In genomic region chr3:170517251-170517945, GRCh38 we compare ENCODE assay signal across 31 cellular contexts.
DNase-seq lines count a peak whose midpoint lies in the region; ATAC-seq and TF ChIP-seq lines count a peak whose summit lies in the region.
"Had no signal": no experiment of that assay in that cellular context is flagged by ENCODE, and none has a peak within 500 bp of the region (broad histone marks: within the 10 kb centered on the region; RNA-seq: fewer than 3 reads in every experiment).

No MANE protein-coding gene starts in this region.

- BruUV-seq in mammary epithelial cell (replicated peaks; lab: Mats Ljungman, UMichigan) (no TSS peak), MCF 10A (replicated peaks; lab: Mats Ljungman, UMichigan) (no TSS peak)

- H3K4me1 Mint-ChIP-seq in MCF 10A (ENCODE audit: insufficient read depth, unreplicated experiment): peaks cover 6% of the 10 kb centered on the region
- no peaks in the 10 kb centered on the region for H3K4me1 Mint-ChIP-seq in T-helper 17 cell
- no peaks in the 10 kb centered on the region for H3K4me1 Mint-ChIP-seq in activated CD4-positive, alpha-beta T cell treated with anti-CD3 and anti-CD28 coated beads for 36 hours
- H3K4me1 Mint-ChIP-seq: activated naive CD4-positive, alpha-beta T cell treated with anti-CD3 and anti-CD28 coated beads, Interleukin-2, amount 50 U/mL, for 24 hours had no signal

- no peak overlapping the region for H2AFZ ChIP-seq in mammary epithelial cell (ENCODE audit: low read depth, low read length)
- H2AFZ ChIP-seq: neural progenitor cell, parathyroid adenoma had no signal

- H3K27me3 ChIP-seq in mammary epithelial cell (ENCODE audit: insufficient read depth, low read length): peaks cover 2% of the 10 kb centered on the region
- H3K27me3 ChIP-seq: ascending aorta, cardiac muscle cell, colonic mucosa, neural progenitor cell, right atrium auricular region, testis had no signal

- H4K20me1 ChIP-seq in mammary epithelial cell (ENCODE audit: insufficient read depth, low read length): no peaks in the 10 kb centered on the region

- CTCF ChIA-PET in mammary epithelial cell (lab: Charles Lee; ENCODE audit: low non-redundant PET): no interaction called here
- CTCF ChIA-PET in MCF 10A (lab: Yijun Ruan, JAX): interaction anchor here (0.6 to 1.4 kb wide), 4 partner anchors 104 to 331 kb away, joined by 3 to 7 read pairs (median 4); no protein-coding TSS in a partner anchor
- CTCF ChIA-PET in activated CD4-positive, alpha-beta T cell treated with anti-CD3 and anti-CD28 coated beads for 36 hours (lab: Charles Lee): no interaction called here

- H3K9me3 Mint-ChIP-seq in MCF 10A (ENCODE audit: unreplicated experiment): no peaks in the 10 kb centered on the region
- no peaks in the 10 kb centered on the region for H3K9me3 Mint-ChIP-seq in activated CD4-positive, alpha-beta T cell treated with anti-CD3 and anti-CD28 coated beads for 36 hours (ENCODE audit: low read depth)
- H3K9me3 Mint-ChIP-seq: activated CD8-positive, alpha-beta T cell treated with anti-CD3 and anti-CD28 coated beads for 36 hours; activated naive CD4-positive, alpha-beta T cell treated with anti-CD3 and anti-CD28 coated beads, Interleukin-2, amount 50 U/mL, for 24 hours; CD4-positive, alpha-beta T cell; neural progenitor cell; stimulated activated naive CD8-positive, alpha-beta T cell treated with anti-CD3 and anti-CD28 coated beads, Interleukin-15, Interleukin-2, amounts not matched to agents 100 ng/mL and 50 ng/mL, for 24 hours; T-helper 2 cell treated with Interferon-gamma antibody and Interleukin-4, amounts not matched to agents 5 μg/mL and 100 μg/mL, for 36 hours had no signal

- DNase-seq in mammary epithelial cell: peak; percentile 17
- DNase-seq in MCF 10A (ENCODE audit: unreplicated experiment): no peak
- peak; percentile 60 for DNase-seq in NCI-H226
- DNase-seq in dermis blood vessel endothelial cell: peak; percentile 30
- no peak for DNase-seq in T-helper 17 cell
- DNase-seq in activated CD4-positive, alpha-beta T cell treated with anti-CD3 and anti-CD28 coated beads for 36 hours: no peak
- no peak for DNase-seq in GM19238 (ENCODE audit: insufficient read length, low spot score)
- DNase-seq in posterior vena cava (ENCODE audit: low spot score): no peak
- DNase-seq: activated CD8-positive, alpha-beta T cell treated with anti-CD3 and anti-CD28 coated beads for 36 hours; CD4-positive, alpha-beta T cell; colonic mucosa; effector CD8-positive, alpha-beta T cell; erythroblast; head of caudate nucleus; Kasumi-1; left ventricle myocardium inferior; NCI-H146; NCI-H524 treated with DMSO at 0.1 percent for 48 hours; NK-92 treated with Interleukin-12 subunit alpha and Interleukin-12 subunit beta, amount 100 ng/mL, for 24 hours; SHP77; stimulated activated CD4-positive, alpha-beta T cell treated with anti-CD3 and anti-CD28 coated beads, Interleukin-1b, Interleukin-23, amount 100 ng/mL, for 48 hours; testis had no signal

- no peaks in the 10 kb centered on the region for H3K79me2 ChIP-seq in mammary epithelial cell (ENCODE audit: insufficient read depth, low read length)
- H3K79me2 ChIP-seq: parathyroid adenoma had no signal

- in situ Hi-C loops in mammary epithelial cell (cut with MboI; ENCODE audit: low sequenced_read_pairs in 2 of 2): no loop called here

- H3K27me3 Mint-ChIP-seq in MCF 10A (ENCODE audit: insufficient read depth, unreplicated experiment) (no peaks in the 10 kb centered on the region), T-helper 17 cell (peaks cover 43% of the 10 kb centered on the region)
- H3K27me3 Mint-ChIP-seq in activated CD4-positive, alpha-beta T cell treated with anti-CD3 and anti-CD28 coated beads for 36 hours: peaks cover 16% of the 10 kb centered on the region

- H3K27ac Mint-ChIP-seq in MCF 10A (ENCODE audit: low read depth, unreplicated experiment) (no peak overlapping the region), T-helper 17 cell (no peak overlapping the region)
- no peak overlapping the region for H3K27ac Mint-ChIP-seq in activated CD4-positive, alpha-beta T cell treated with anti-CD3 and anti-CD28 coated beads for 36 hours
- H3K27ac Mint-ChIP-seq: activated CD8-positive, alpha-beta T cell treated with anti-CD3 and anti-CD28 coated beads for 36 hours; activated naive CD4-positive, alpha-beta T cell treated with anti-CD3 and anti-CD28 coated beads, Interleukin-2, amount 50 U/mL, for 24 hours; CD4-positive, alpha-beta T cell; neural progenitor cell; stimulated activated naive CD8-positive, alpha-beta T cell treated with anti-CD3 and anti-CD28 coated beads, Interleukin-15, Interleukin-2, amounts not matched to agents 100 ng/mL and 50 ng/mL, for 24 hours; T-helper 2 cell treated with Interferon-gamma antibody and Interleukin-4, amounts not matched to agents 5 μg/mL and 100 μg/mL, for 36 hours had no signal

- H3K4me3 ChIP-seq in mammary epithelial cell (replicated peaks in 1 of 3; ENCODE audit: insufficient read depth in 1 of 3, low read depth in 2 of 3, low read length in 3 of 3): no peak overlapping the region
- H3K4me3 ChIP-seq: ascending aorta, cardiac muscle cell, colonic mucosa, left ventricle myocardium inferior, neural progenitor cell, right atrium auricular region, testis had no signal

- no peak overlapping the region for H3K9ac ChIP-seq in mammary epithelial cell (ENCODE audit: insufficient read depth, low read length)
- H3K9ac ChIP-seq: neural progenitor cell, parathyroid adenoma had no signal

- H3K36me3 ChIP-seq in mammary epithelial cell (ENCODE audit: insufficient read depth, low read length): no peaks in the 10 kb centered on the region
- H3K36me3 ChIP-seq: ascending aorta, cardiac muscle cell, colonic mucosa, left ventricle myocardium inferior, neural progenitor cell, right atrium auricular region had no signal

- H3K4me3 Mint-ChIP-seq in MCF 10A (ENCODE audit: unreplicated experiment): no peak overlapping the region
- no peak overlapping the region for H3K4me3 Mint-ChIP-seq in T-helper 17 cell
- no peak overlapping the region for H3K4me3 Mint-ChIP-seq in activated CD4-positive, alpha-beta T cell treated with anti-CD3 and anti-CD28 coated beads for 36 hours
- H3K4me3 Mint-ChIP-seq: activated CD8-positive, alpha-beta T cell treated with anti-CD3 and anti-CD28 coated beads for 36 hours; activated naive CD4-positive, alpha-beta T cell treated with anti-CD3 and anti-CD28 coated beads, Interleukin-2, amount 50 U/mL, for 24 hours; CD4-positive, alpha-beta T cell; neural progenitor cell; stimulated activated naive CD8-positive, alpha-beta T cell treated with anti-CD3 and anti-CD28 coated beads, Interleukin-15, Interleukin-2, amounts not matched to agents 100 ng/mL and 50 ng/mL, for 24 hours; T-helper 2 cell treated with Interferon-gamma antibody and Interleukin-4, amounts not matched to agents 5 μg/mL and 100 μg/mL, for 36 hours had no signal

- H3K9me3 ChIP-seq in mammary epithelial cell (replicated peaks; ENCODE audit: insufficient read depth, low read length) (no peaks in the 10 kb centered on the region), T-helper 17 cell (ENCODE audit: control insufficient read depth, low read length, poor library complexity, severe bottlenecking) (no peaks in the 10 kb centered on the region)
- H3K9me3 ChIP-seq: ascending aorta, colonic mucosa, left ventricle myocardium inferior, right atrium auricular region, testis had no signal

- WGBS in mammary epithelial cell (ENCODE audit: low coverage, missing lambda C conversion rate): 73% methylated on average over 3 of the region's 3 CpGs

- H3K4me1 ChIP-seq in mammary epithelial cell (ENCODE audit: insufficient read depth, low read length): no peaks in the 10 kb centered on the region
- H3K4me1 ChIP-seq: ascending aorta, colonic mucosa, left ventricle myocardium inferior, neural progenitor cell, parathyroid adenoma, right atrium auricular region, testis had no signal

- TF ChIP-seq CTCF in mammary epithelial cell (conservative IDR thresholded peaks at IDR 0.05 in 1 of 2, IDR thresholded peaks at IDR 0.05 in 1 of 2; ENCODE audit: extremely low read depth in 1 of 2, insufficient read depth in 1 of 2, low read depth in 1 of 2, low read length in 2 of 2) (no peak), MCF 10A (IDR thresholded peaks at IDR 0.05; ENCODE audit: unreplicated experiment) (no peak)

- no peak overlapping the region for H3K27ac ChIP-seq in mammary epithelial cell (ENCODE audit: insufficient read depth, low read depth, low read length)
- H3K27ac ChIP-seq: ascending aorta, cardiac muscle cell, colonic mucosa, left ventricle myocardium inferior, neural progenitor cell, parathyroid adenoma, right atrium auricular region, testis had no signal

- dilution Hi-C loops in mammary epithelial cell (cut with HindIII; ENCODE audit: low sequenced_read_pairs): no loop called here

- POLR2A ChIA-PET in MCF 10A (lab: Yijun Ruan, JAX): interaction anchor here (0.6 to 1.1 kb wide), 3 partner anchors 107 to 207 kb away, joined by 3 to 4 read pairs (median 3); no protein-coding TSS in a partner anchor
- POLR2A ChIA-PET in activated CD4-positive, alpha-beta T cell treated with anti-CD3 and anti-CD28 coated beads for 36 hours (lab: Charles Lee): interaction anchor here (0.5 kb wide), 1 partner anchor 321 kb away, joined by 3 read pairs; no protein-coding TSS in a partner anchor

- ATAC-seq in T-helper 17 cell: no peak
- no peak for ATAC-seq in activated CD4-positive, alpha-beta T cell treated with anti-CD3 and anti-CD28 coated beads for 36 hours
- ATAC-seq: activated CD8-positive, alpha-beta T cell treated with anti-CD3 and anti-CD28 coated beads for 36 hours; HepG2 had no signal

- intact Hi-C loops in mammary epithelial cell (cut with micrococcal nuclease) (no loop called here), MCF 10A (cut with micrococcal nuclease) (no loop called here), posterior vena cava (cut with DNase I) (no loop called here)
- intact Hi-C loops in activated CD4-positive, alpha-beta T cell treated with anti-CD3 and anti-CD28 coated beads for 36 hours (cut with DNase I, micrococcal nuclease): no loop called here

- H3K36me3 Mint-ChIP-seq in MCF 10A (ENCODE audit: insufficient read depth, unreplicated experiment): no peaks in the 10 kb centered on the region
- H3K36me3 Mint-ChIP-seq in T-helper 17 cell (ENCODE audit: low read depth): no peaks in the 10 kb centered on the region
- H3K36me3 Mint-ChIP-seq in activated CD4-positive, alpha-beta T cell treated with anti-CD3 and anti-CD28 coated beads for 36 hours (ENCODE audit: low read depth): no peaks in the 10 kb centered on the region
- H3K36me3 Mint-ChIP-seq: activated naive CD4-positive, alpha-beta T cell treated with anti-CD3 and anti-CD28 coated beads, Interleukin-2, amount 50 U/mL, for 24 hours; neural progenitor cell had no signal

- no peak overlapping the region for H3K4me2 ChIP-seq in mammary epithelial cell (ENCODE audit: insufficient read depth, low read depth, low read length)
- H3K4me2 ChIP-seq: neural progenitor cell had no signal

Comparison
In these comparisons a context has a peak if more than half of its experiments do, and no peak if none do; other contexts are left out.
1. DNase-seq: peak in mammary epithelial cell (single experiment), NCI-H226 (single experiment) and dermis blood vessel endothelial cell (single experiment); none in MCF 10A (single experiment), T-helper 17 cell (0 of 3), activated CD4-positive, alpha-beta T cell treated with anti-CD3 and anti-CD28 coated beads for 36 hours (single experiment), GM19238 (single experiment) and posterior vena cava (single experiment).